Comparison of ENCODE assay signal across 8 cellular contexts in the genomic region with DNA sequence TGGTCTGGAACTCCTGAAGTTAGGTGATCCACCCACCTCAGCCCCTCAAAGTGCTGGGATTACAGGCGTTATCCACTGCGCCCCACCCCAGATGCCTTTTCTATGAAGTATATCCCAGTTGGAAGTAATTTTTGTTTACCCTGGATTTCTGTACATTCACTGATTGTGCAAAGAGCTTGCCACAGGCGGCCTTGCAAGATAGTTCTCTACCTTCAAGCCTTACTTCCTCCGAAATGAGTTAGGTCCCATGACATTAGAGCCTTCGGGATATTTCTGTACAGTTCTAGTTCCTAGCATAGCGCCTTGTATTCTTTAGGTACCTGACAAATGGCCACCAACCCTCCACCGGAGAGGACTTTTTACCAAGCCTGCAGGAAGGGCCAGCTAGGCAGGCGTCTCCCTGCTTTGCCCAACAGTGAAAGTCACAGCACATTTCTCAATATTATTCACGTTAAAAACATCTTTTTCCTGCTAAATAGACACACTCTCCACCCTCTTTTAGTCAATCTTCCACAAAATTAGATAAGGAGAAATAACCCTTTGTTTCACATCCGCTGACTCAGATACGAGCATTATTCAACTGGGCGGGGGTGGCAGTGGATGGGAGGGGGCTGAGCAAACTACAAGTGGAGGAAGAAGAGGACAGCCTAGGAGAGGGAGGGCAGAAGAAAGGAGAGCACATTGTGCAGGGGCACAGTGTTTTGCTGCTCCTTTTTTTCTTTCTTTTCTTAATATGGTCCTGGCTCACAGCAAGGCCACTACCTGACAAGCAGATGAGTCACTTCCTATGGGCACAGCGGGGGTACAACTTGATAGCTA. TPM values are rescaled to one million over a fixed set of nuclear protein-coding genes. Genes with fewer than 3 reads are reported as not detected.
DNase-seq lines count a peak whose midpoint lies in the region; ATAC-seq and TF ChIP-seq lines count a peak whose summit lies in the region.

No MANE protein-coding gene starts in this region.

- no peaks in the 10 kb centered on the region for H3K9me3 Mint-ChIP-seq in activated CD4-positive, alpha-beta T cell treated with anti-CD3 and anti-CD28 coated beads for 36 hours (ENCODE audit: low read depth)
- H3K9me3 Mint-ChIP-seq in nephron progenitor cell: no peaks in the 10 kb centered on the region

- peaks cover 17% of the 10 kb centered on the region for H3K4me1 Mint-ChIP-seq in activated CD4-positive, alpha-beta T cell treated with anti-CD3 and anti-CD28 coated beads for 36 hours
- peaks cover 23% of the 10 kb centered on the region for H3K4me1 Mint-ChIP-seq in nephron progenitor cell

- peak overlapping the region; percentile 65 for H3K4me3 Mint-ChIP-seq in activated CD4-positive, alpha-beta T cell treated with anti-CD3 and anti-CD28 coated beads for 36 hours
- peak overlapping the region; percentile 90 for H3K4me3 Mint-ChIP-seq in nephron progenitor cell

- DNase-seq in activated CD4-positive, alpha-beta T cell treated with anti-CD3 and anti-CD28 coated beads for 36 hours: peak; percentile 42
- no peak for DNase-seq in activated CD4-positive, alpha-beta T cell treated with anti-CD3 and anti-CD28 coated beads, Interleukin-2, amount 50 U/mL, for 1 hour
- DNase-seq in epithelial cell of esophagus (ENCODE audit: low read depth): peak; percentile 87
- no peak for DNase-seq in nephron progenitor cell
- no peak for DNase-seq in SKM-1 (lab: John Stamatoyannopoulos, UW; ENCODE audit: unreplicated experiment)
- DNase-seq in NCI-H748 (lab: John Stamatoyannopoulos, UW; ENCODE audit: unreplicated experiment): no peak

- peaks cover 28% of the 10 kb centered on the region for H3K27me3 Mint-ChIP-seq in activated CD4-positive, alpha-beta T cell treated with anti-CD3 and anti-CD28 coated beads for 36 hours
- peaks cover 30% of the 10 kb centered on the region for H3K27me3 Mint-ChIP-seq in nephron progenitor cell (ENCODE audit: low read depth, poor library complexity)

- peak overlapping the region; percentile 68 for H3K4me3 ChIP-seq in epithelial cell of esophagus (ENCODE audit: low read length)

- CTCF ChIA-PET in activated CD4-positive, alpha-beta T cell treated with anti-CD3 and anti-CD28 coated beads for 36 hours (lab: Charles Lee): no interaction called here

- peak overlapping the region; percentile 0 for H3K27ac Mint-ChIP-seq in activated CD4-positive, alpha-beta T cell treated with anti-CD3 and anti-CD28 coated beads for 36 hours
- no peak overlapping the region for H3K27ac Mint-ChIP-seq in nephron progenitor cell

- TF ChIP-seq CTCF in epithelial cell of esophagus (IDR thresholded peaks at IDR 0.05; ENCODE audit: insufficient read depth, low read depth, low read length, missing control alignments): no peak
- TF ChIP-seq CTCF in nephron progenitor cell (IDR thresholded peaks at IDR 0.05): no peak

- POLR2A ChIA-PET in activated CD4-positive, alpha-beta T cell treated with anti-CD3 and anti-CD28 coated beads for 36 hours (lab: Charles Lee): no interaction called here

- ATAC-seq in activated CD4-positive, alpha-beta T cell treated with anti-CD3 and anti-CD28 coated beads for 36 hours: peak; percentile 68
- ATAC-seq in SK-N-SH treated with all-trans-retinoic acid at 6 μM for 48 hours: peak; percentile 52
- ATAC-seq in GM19463 (IDR thresholded peaks at IDR 0.05; ENCODE audit: unreplicated experiment): no peak

- no peaks in the 10 kb centered on the region for H3K36me3 Mint-ChIP-seq in activated CD4-positive, alpha-beta T cell treated with anti-CD3 and anti-CD28 coated beads for 36 hours (ENCODE audit: low read depth)
- H3K36me3 Mint-ChIP-seq in nephron progenitor cell (ENCODE audit: low read depth): peaks cover 9% of the 10 kb centered on the region

- intact Hi-C loops in activated CD4-positive, alpha-beta T cell treated with anti-CD3 and anti-CD28 coated beads for 36 hours (cut with DNase I, micrococcal nuclease): loop anchor here (1.0 to 2.0 kb wide), 2 partner anchors 39 to 40 kb away; a partner anchor contains a TSS

TF ChIP-seq in SK-N-SH treated with all-trans-retinoic acid at 6 μM for 48 hours, 23 proteins besides CTCF, POLR2A, EP300 and RAD21:
- no peak for TF ChIP-seq TOX (CRISPR knock-in tag; IDR thresholded peaks at IDR 0.05; ENCODE audit: borderline replicate concordance)
- TF ChIP-seq, protein P1, sequence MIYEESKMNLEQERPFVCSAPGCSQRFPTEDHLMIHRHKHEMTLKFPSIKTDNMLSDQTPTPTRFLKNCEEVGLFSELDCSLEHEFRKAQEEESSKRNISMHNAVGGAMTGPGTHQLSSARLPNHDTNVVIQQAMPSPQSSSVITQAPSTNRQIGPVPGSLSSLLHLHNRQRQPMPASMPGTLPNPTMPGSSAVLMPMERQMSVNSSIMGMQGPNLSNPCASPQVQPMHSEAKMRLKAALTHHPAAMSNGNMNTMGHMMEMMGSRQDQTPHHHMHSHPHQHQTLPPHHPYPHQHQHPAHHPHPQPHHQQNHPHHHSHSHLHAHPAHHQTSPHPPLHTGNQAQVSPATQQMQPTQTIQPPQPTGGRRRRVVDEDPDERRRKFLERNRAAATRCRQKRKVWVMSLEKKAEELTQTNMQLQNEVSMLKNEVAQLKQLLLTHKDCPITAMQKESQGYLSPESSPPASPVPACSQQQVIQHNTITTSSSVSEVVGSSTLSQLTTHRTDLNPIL (CRISPR knock-in tag; IDR thresholded peaks at IDR 0.05; ENCODE audit: low read depth): no peak
- no peak for TF ChIP-seq SNAI2 (CRISPR knock-in tag; IDR thresholded peaks at IDR 0.05)
- TF ChIP-seq, protein P2, sequence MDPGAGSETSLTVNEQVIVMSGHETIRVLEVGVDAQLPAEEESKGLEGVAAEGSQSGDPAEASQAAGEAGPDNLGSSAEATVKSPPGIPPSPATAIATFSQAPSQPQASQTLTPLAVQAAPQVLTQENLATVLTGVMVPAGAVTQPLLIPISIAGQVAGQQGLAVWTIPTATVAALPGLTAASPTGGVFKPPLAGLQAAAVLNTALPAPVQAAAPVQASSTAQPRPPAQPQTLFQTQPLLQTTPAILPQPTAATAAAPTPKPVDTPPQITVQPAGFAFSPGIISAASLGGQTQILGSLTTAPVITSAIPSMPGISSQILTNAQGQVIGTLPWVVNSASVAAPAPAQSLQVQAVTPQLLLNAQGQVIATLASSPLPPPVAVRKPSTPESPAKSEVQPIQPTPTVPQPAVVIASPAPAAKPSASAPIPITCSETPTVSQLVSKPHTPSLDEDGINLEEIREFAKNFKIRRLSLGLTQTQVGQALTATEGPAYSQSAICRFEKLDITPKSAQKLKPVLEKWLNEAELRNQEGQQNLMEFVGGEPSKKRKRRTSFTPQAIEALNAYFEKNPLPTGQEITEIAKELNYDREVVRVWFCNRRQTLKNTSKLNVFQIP (CRISPR knock-in tag; IDR thresholded peaks at IDR 0.05; ENCODE audit: borderline replicate concordance, low read depth): no peak
- TF ChIP-seq TCF4 (CRISPR knock-in tag; IDR thresholded peaks at IDR 0.05; ENCODE audit: borderline replicate concordance): no peak
- no peak for TF ChIP-seq OSR1 (CRISPR knock-in tag; IDR thresholded peaks at IDR 0.05)
- TF ChIP-seq, protein P3, sequence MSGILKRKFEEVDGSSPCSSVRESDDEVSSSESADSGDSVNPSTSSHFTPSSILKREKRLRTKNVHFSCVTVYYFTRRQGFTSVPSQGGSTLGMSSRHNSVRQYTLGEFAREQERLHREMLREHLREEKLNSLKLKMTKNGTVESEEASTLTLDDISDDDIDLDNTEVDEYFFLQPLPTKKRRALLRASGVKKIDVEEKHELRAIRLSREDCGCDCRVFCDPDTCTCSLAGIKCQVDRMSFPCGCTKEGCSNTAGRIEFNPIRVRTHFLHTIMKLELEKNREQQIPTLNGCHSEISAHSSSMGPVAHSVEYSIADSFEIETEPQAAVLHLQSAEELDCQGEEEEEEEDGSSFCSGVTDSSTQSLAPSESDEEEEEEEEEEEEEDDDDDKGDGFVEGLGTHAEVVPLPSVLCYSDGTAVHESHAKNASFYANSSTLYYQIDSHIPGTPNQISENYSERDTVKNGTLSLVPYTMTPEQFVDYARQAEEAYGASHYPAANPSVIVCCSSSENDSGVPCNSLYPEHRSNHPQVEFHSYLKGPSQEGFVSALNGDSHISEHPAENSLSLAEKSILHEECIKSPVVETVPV (CRISPR knock-in tag; IDR thresholded peaks at IDR 0.05): no peak
- no peak for TF ChIP-seq GLIS3 (CRISPR knock-in tag; IDR thresholded peaks at IDR 0.05)
- no peak for TF ChIP-seq ZNF8 (CRISPR knock-in tag; IDR thresholded peaks at IDR 0.05)
- no peak for TF ChIP-seq BACH2 (CRISPR knock-in tag; IDR thresholded peaks at IDR 0.05; ENCODE audit: borderline replicate concordance)
- TF ChIP-seq PPARA (CRISPR knock-in tag; IDR thresholded peaks at IDR 0.05; ENCODE audit: borderline replicate concordance): no peak
- TF ChIP-seq ZNF70 (CRISPR knock-in tag; IDR thresholded peaks at IDR 0.05): no peak

RNA-seq across cellular contexts. Expression of a gene that starts 40.0 kb away (rescaled TPM):
- total RNA-seq in activated CD4-positive, alpha-beta T cell treated with anti-CD3 and anti-CD28 coated beads for 36 hours: 10 to 100 TPM; 10.0 to 19.8 TPM

Comparison
In these comparisons a context has a peak if more than half of its experiments do, and no peak if none do; other contexts are left out.
1. DNase-seq: peak in activated CD4-positive, alpha-beta T cell treated with anti-CD3 and anti-CD28 coated beads for 36 hours (single experiment) and epithelial cell of esophagus (single experiment); none in activated CD4-positive, alpha-beta T cell treated with anti-CD3 and anti-CD28 coated beads, Interleukin-2, amount 50 U/mL, for 1 hour (single experiment), nephron progenitor cell (single experiment), SKM-1 (single experiment) and NCI-H748 (single experiment).